In the genomic region with DNA sequence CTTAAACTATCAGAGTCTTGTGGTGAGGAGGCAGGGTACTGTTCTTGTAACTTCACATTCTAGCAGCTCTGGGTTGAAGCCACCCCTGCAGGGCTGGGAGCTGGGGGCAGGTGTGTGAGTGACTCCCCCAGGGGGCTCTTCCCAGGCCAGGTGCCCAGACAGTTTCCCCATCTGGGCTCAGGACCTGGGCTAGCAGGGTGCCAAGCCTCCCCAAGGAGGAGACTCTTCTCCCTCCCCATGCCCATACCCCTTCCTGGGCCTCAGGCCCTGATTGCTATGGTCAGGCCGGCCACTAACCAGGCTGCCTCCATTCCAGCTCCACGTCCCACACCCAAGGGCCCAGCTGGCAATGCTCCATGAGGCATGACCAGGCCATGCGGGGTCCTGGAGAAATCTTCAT, we compare ENCODE assay signal across 24 cellular contexts.
"Had no signal": no experiment of that assay in that cellular context is flagged by ENCODE, and none has a peak within 500 bp of the region (broad histone marks: within the 10 kb centered on the region; RNA-seq: fewer than 3 reads in every experiment).

No MANE protein-coding gene starts in this region.

- FAIRE-seq: K562, TTC549 had no signal

- H3K9me3 ChIP-seq: breast epithelium had no signal

- H3K4me3 ChIP-seq: breast epithelium, K562, SK-N-MC had no signal

- H3K4me1 ChIP-seq: breast epithelium had no signal

- H3K4me3 Mint-ChIP-seq: activated CD4-positive, alpha-beta memory T cell treated with anti-CD3 and anti-CD28 coated beads for 36 hours; activated CD4-positive, alpha-beta T cell treated with anti-CD3 and anti-CD28 coated beads, Interleukin-2, amount 10 ng/mL, durations not matched to agents 7 days and 5 days; activated naive CD4-positive, alpha-beta T cell treated with anti-CD3 and anti-CD28 coated beads, Interleukin-2, amount 50 U/mL, for 24 hours; activated T-cell treated with anti-CD3 and anti-CD28 coated beads, Interleukin-2, amount 50 U/mL, for 24 hours; activated T-helper 1 cell treated with anti-CD3 and anti-CD28 coated beads, Interleukin-12 subunit alpha, Interleukin-12 subunit beta, Interleukin-2, Interleukin-4 antibody, amounts not matched to agents 30 ng/mL and 10 ng/mL and 1 ng/mL, durations not matched to agents 14 hours and 24 hours and 36 hours; T-cell had no signal

- DNase-seq: activated CD4-positive, alpha-beta memory T cell treated with anti-CD3 and anti-CD28 coated beads for 36 hours; activated CD4-positive, alpha-beta T cell treated with anti-CD3 and anti-CD28 coated beads, Interleukin-2, amount 10 ng/mL, durations not matched to agents 7 days and 5 days; activated CD4-positive, CD25-positive, alpha-beta regulatory T cell; activated effector memory CD4-positive, alpha-beta T cell treated with Interleukin-2 at 50 U/mL for 16 hours; activated naive CD4-positive, alpha-beta T cell; activated T-cell treated with anti-CD3 and anti-CD28 coated beads, Interleukin-2, amount 50 U/mL, for 24 hours; aorta; caudate nucleus; Karpas-422; NCI-H1105 treated with DMSO at 0.1 percent for 48 hours; NCI-H146; NCI-H187 treated with DMSO at 0.1 percent for 48 hours; NCI-H2081 treated with DMSO at 0.1 percent for 48 hours; NCI-H446; NCI-H524; T-helper 2 cell; T1000 had no signal

- H3K27ac Mint-ChIP-seq: activated CD4-positive, alpha-beta memory T cell treated with anti-CD3 and anti-CD28 coated beads for 36 hours; activated CD4-positive, alpha-beta T cell treated with anti-CD3 and anti-CD28 coated beads, Interleukin-2, amount 10 ng/mL, durations not matched to agents 7 days and 5 days; activated naive CD4-positive, alpha-beta T cell treated with anti-CD3 and anti-CD28 coated beads, Interleukin-2, amount 50 U/mL, for 24 hours; activated T-cell treated with anti-CD3 and anti-CD28 coated beads, Interleukin-2, amount 50 U/mL, for 24 hours; activated T-helper 1 cell treated with anti-CD3 and anti-CD28 coated beads, Interleukin-12 subunit alpha, Interleukin-12 subunit beta, Interleukin-2, Interleukin-4 antibody, amounts not matched to agents 30 ng/mL and 10 ng/mL and 1 ng/mL, durations not matched to agents 14 hours and 24 hours and 36 hours; T-cell had no signal

- ATAC-seq: K562, T-cell had no signal

- H3K36me3 ChIP-seq: breast epithelium had no signal

- H3K27me3 ChIP-seq: breast epithelium had no signal

- H3K36me3 Mint-ChIP-seq: activated CD4-positive, alpha-beta memory T cell treated with anti-CD3 and anti-CD28 coated beads for 36 hours; activated naive CD4-positive, alpha-beta T cell treated with anti-CD3 and anti-CD28 coated beads, Interleukin-2, amount 50 U/mL, for 24 hours; T-cell had no signal

- H3K27ac ChIP-seq: breast epithelium, SK-N-MC had no signal

- H3K9me3 Mint-ChIP-seq: activated CD4-positive, alpha-beta memory T cell treated with anti-CD3 and anti-CD28 coated beads for 36 hours; activated CD4-positive, alpha-beta T cell treated with anti-CD3 and anti-CD28 coated beads, Interleukin-2, amount 10 ng/mL, durations not matched to agents 7 days and 5 days; activated naive CD4-positive, alpha-beta T cell treated with anti-CD3 and anti-CD28 coated beads, Interleukin-2, amount 50 U/mL, for 24 hours; activated T-cell treated with anti-CD3 and anti-CD28 coated beads, Interleukin-2, amount 50 U/mL, for 24 hours; activated T-helper 1 cell treated with anti-CD3 and anti-CD28 coated beads, Interleukin-12 subunit alpha, Interleukin-12 subunit beta, Interleukin-2, Interleukin-4 antibody, amounts not matched to agents 30 ng/mL and 10 ng/mL and 1 ng/mL, durations not matched to agents 14 hours and 24 hours and 36 hours; T-cell had no signal
